ENCODE assay signal across 1 cellular context in the genomic region with DNA sequence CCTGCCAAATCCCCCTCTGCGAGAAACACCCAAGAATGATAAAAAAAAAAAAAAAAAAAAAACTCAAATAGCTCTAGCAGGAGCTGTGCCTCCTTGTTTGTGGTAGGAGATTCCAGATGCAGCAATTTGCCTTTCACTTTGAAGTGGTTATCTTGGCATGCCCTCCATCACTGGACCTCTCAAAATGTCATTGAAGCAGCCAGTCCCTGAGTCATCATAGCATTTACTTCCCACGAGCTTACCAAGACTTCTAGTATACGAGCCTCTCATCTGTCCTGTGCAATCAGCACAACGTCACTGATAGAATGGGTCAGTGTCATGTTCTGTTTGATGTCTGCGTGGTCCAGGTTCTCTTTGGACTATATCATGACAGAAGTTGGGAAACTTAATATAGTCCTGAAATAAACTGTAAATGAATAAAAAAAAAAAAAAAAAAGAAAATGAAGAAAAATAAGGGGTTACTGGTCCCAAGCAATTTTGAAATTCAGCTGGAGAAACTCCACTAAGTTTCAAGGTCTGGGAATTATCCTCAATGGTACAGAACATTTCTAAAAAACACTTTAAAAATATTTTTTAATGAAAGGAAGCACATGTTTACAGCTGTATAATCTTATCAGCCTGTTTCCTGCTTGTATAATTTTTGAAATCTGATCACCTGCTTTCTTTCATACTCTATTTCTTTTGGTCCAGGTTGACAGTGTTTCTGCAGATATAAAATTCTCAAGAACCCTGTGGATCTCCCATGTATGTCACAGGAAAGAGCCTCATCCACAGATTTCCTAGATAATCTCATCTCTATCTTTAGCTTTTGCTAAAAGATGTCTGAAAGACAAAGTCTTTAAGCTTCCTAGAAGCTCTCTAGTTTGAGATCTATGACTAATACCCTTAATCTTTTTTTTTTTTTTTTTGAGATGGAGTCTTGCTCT.
A peak's percentile ranks its signal among the peaks of the same experiment; 100 is the strongest.
TF ChIP-seq lines count a peak whose summit lies in the region.

No MANE protein-coding gene starts in this region.

TF ChIP-seq in HepG2, 621 proteins besides CTCF, POLR2A, EP300 and RAD21 (continued from another document):
- TF ChIP-seq ZNF234 (CRISPR knock-in tag; conservative IDR thresholded peaks at IDR 0.05): peak; percentile 97
- TF ChIP-seq TCF7 (IDR thresholded peaks at IDR 0.05; ENCODE audit: low read depth): 0 out of 2 replicates have a peak, but pooled peaks have one; percentile 10
